Comparison of ENCODE assay signal across 7 cellular contexts in genomic region chr4:168514249-168514852, GRCh38. TPM values are rescaled to one million over a fixed set of nuclear protein-coding genes. Genes with fewer than 3 reads are reported as not detected.
DNase-seq lines count a peak whose midpoint lies in the region; ATAC-seq, FAIRE-seq and TF ChIP-seq lines count a peak whose summit lies in the region.

No MANE protein-coding gene starts in this region.

- FAIRE-seq in HTR-8/SVneo (lab: Jason Lieb, UNC): no peak

- no peak for ATAC-seq in GM18498 (IDR thresholded peaks at IDR 0.05; ENCODE audit: unreplicated experiment)
- no peak for ATAC-seq in HG03025 (IDR thresholded peaks at IDR 0.05; ENCODE audit: low FRiP score, unreplicated experiment)

- TF ChIP-seq CTCF in GM12872 (IDR thresholded peaks at IDR 0.05; ENCODE audit: insufficient read depth, low read depth, low read length): peak; percentile 24; the same call in 1 of the 3 replicates

- peak; percentile 28 for DNase-seq in NCI-H345 (lab: John Stamatoyannopoulos, UW)
- peak; percentile 30 to 60 for DNase-seq in dermis microvascular lymphatic vessel endothelial cell (ENCODE audit: low read depth in 2 of 2)
- DNase-seq in putamen (ENCODE audit: low spot score): peak; percentile 7
- no peak for DNase-seq in HTR-8/SVneo (ENCODE audit: insufficient read length, low spot score)

RNA-seq across cellular contexts. Expression of gene PALLD, which starts 17.5 kb away (rescaled TPM):
- total RNA-seq in dermis microvascular lymphatic vessel endothelial cell: 15.3 and 23.4 TPM in 2 replicates

RNA-seq across cellular contexts. Expression of gene DDX60L, which starts 34.1 kb away (rescaled TPM):
- 19.9 and 26.3 TPM in 2 replicates for total RNA-seq in dermis microvascular lymphatic vessel endothelial cell
